In genomic region chr1:78619803-78620579, GRCh38 we compare ENCODE assay signal across 8 cellular contexts.
A peak's percentile ranks its signal among the peaks of the same experiment; 100 is the strongest.
DNase-seq lines count a peak whose midpoint lies in the region; ATAC-seq and TF ChIP-seq lines count a peak whose summit lies in the region.

Gene IFI44L, plus strand, starts transcription at chr1:78620448. Its CDS starts 7,468 bp downstream, at chr1:78627916.

- CTCF ChIA-PET in GM10248 (lab: Yijun Ruan, JAX) = interaction anchor here (1.0 to 1.8 kb wide), 7 partner anchors 12 to 58 kb away, joined by 3 to 8 read pairs (median 7); partner anchors contain the start of gene IFI44

- H3K4me3 ChIP-seq in muscle layer of duodenum (ENCODE audit: low read depth in 1 of 2, low read length in 2 of 2) = peak within 1 kb of the TSS; percentile 60 to 63

- peak within 1 kb of the TSS; percentile 20 for H3K27ac ChIP-seq in muscle layer of duodenum (ENCODE audit: low read length)

- peak; percentile 67 for TF ChIP-seq POLR2A in GM19099 (IDR thresholded peaks at IDR 0.05; ENCODE audit: extremely low read depth, insufficient read length, low read depth)

- peaks cover 0 to 5% of the 10 kb centered on the region in 2 donors for H3K36me3 ChIP-seq in muscle layer of duodenum (ENCODE audit: control insufficient read depth in 1 of 2, insufficient read depth in 2 of 2, low read length in 2 of 2)

- POLR2A ChIA-PET in GM10248 (lab: Yijun Ruan, JAX) = no interaction called here

- no peaks in the 10 kb centered on the region for H3K9me3 ChIP-seq in muscle layer of duodenum (ENCODE audit: control insufficient read depth in 1 of 2, low read length in 2 of 2)

- no peaks in the 10 kb centered on the region for H3K27me3 ChIP-seq in muscle layer of duodenum (ENCODE audit: low read depth, low read length)

- peaks cover 4% of the 10 kb centered on the region in 2 donors for H3K4me1 ChIP-seq in muscle layer of duodenum (ENCODE audit: control insufficient read depth in 1 of 2, insufficient read depth in 2 of 2, low read length in 2 of 2)

- peak; percentile 40 to 44 for DNase-seq in activated CD4-positive, alpha-beta T cell treated with anti-CD3 and anti-CD28 coated beads for 24 hours (ENCODE audit: low read depth in 2 of 2)
- DNase-seq in dedifferentiated amniotic fluid mesenchymal stem cell (ENCODE audit: extremely low spot score) = peak; percentile 28
- DNase-seq in stimulated activated naive CD4-positive, alpha-beta T cell treated with Interleukin-2 at 50 U/mL for 16 hours (lab: John Stamatoyannopoulos, UW) = peak; percentile 56
- DNase-seq in epidermal melanocyte (ENCODE audit: insufficient read length, low spot score) = no peak
- no peak for DNase-seq in GM10248 (ENCODE audit: extremely low spot score)

- peak; percentile 43 for ATAC-seq in HG03378 (IDR thresholded peaks at IDR 0.05; ENCODE audit: unreplicated experiment)

- no peak for TF ChIP-seq CTCF in GM10248 (IDR thresholded peaks at IDR 0.05; ENCODE audit: control extremely low read depth, extremely low read depth, low read depth, missing control alignments)

Comparison
In these comparisons a context has a peak if more than half of its experiments do, and no peak if none do; other contexts are left out.
1. DNase-seq: peak in activated CD4-positive, alpha-beta T cell treated with anti-CD3 and anti-CD28 coated beads for 24 hours (2 of 2), dedifferentiated amniotic fluid mesenchymal stem cell (single experiment) and stimulated activated naive CD4-positive, alpha-beta T cell treated with Interleukin-2 at 50 U/mL for 16 hours (single experiment); none in epidermal melanocyte (single experiment) and GM10248 (single experiment).